ENCODE assay signal across 8 cellular contexts in the genomic region with DNA sequence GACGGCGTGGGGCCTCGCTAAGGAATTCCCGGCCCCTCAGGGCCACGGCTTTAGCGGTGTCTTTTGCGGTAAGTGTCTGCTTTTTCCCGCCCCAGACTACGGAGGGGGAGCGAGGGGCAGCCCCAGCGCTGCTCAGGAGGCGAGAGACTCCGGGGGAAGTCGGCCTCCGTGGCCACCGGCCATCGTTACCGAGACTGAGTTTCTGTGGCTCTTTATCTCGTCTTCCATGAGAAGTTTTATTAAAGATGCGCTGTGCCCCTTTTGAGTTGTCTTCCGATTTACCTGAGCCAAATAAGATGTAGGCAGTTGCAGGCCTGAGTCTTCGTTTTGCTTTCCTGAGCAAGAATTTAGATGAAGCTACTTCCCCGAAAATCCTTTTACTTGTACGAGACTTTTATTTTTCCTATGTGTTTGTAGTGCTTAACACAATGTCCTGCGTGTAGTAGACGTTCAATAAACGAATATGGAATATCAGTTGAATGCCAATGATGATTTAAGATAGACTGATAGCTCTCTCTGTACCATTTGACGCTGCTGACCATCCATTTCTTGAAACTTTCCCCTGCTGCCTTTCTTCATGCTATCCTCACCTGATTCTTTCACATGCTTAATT. TPM values are rescaled to one million over a fixed set of nuclear protein-coding genes. Genes with fewer than 3 reads are reported as not detected.
DNase-seq lines count a peak whose midpoint lies in the region; ATAC-seq, FAIRE-seq and TF ChIP-seq lines count a peak whose summit lies in the region.

No MANE protein-coding gene starts in this region.

- no peaks in the 10 kb centered on the region for H3K36me3 ChIP-seq in adrenal gland (replicated peaks in 1 of 2)
- H3K36me3 ChIP-seq in HepG2 (replicated peaks in 1 of 2; ENCODE audit: control insufficient read depth in 1 of 2, insufficient read depth in 2 of 2, low read length in 2 of 2) = no peaks in the 10 kb centered on the region
- H3K36me3 ChIP-seq in urinary bladder (ENCODE audit: insufficient read depth) = no peaks in the 10 kb centered on the region

- WGBS in adrenal gland, 4 donors = 0% methylated on average over 10 to 28 of the region's 28 CpGs
- WGBS in HepG2 (ENCODE audit: low lambda C conversion rate) = under 1% methylated on average over 28 of the region's 28 CpGs
- under 1% methylated on average over 28 of the region's 28 CpGs for WGBS in urinary bladder

- no peak for FAIRE-seq in HepG2 (lab: Jason Lieb, UNC)

- peak overlapping the region; percentile 93 for H3K9ac ChIP-seq in HepG2 (ENCODE audit: insufficient read depth, low read depth, low read length)

- H3K9me3 ChIP-seq in adrenal gland (replicated peaks in 1 of 3) (no peaks in the 10 kb centered on the region), HepG2 (ENCODE audit: low read length) (no peaks in the 10 kb centered on the region)

- H2AFZ ChIP-seq in HepG2 (ENCODE audit: low read length) = peak overlapping the region; percentile 79

- POLR2A ChIA-PET in HepG2 (lab: Yijun Ruan, JAX) = interaction anchor here (0.7 to 4.8 kb wide), 45 partner anchors 9 to 522 kb away, joined by 3 to 101 read pairs (median 5); a partner anchor contains a TSS

- H3K27ac ChIP-seq in adrenal gland (peak overlapping the region; percentile 94 to 99 (median 99)), HepG2 (ENCODE audit: extremely low read length, insufficient read depth, low read length) (peak overlapping the region; percentile 93), urinary bladder (ENCODE audit: low read depth) (peak overlapping the region; percentile 96)

- no peak for TF ChIP-seq POLR2A in adrenal gland (IDR thresholded peaks at IDR 0.05)
- no peak for TF ChIP-seq POLR2A in HepG2 (IDR thresholded peaks at IDR 0.05; ENCODE audit: insufficient read depth in 1 of 2, low read depth in 2 of 2, low read length in 2 of 2)

- peaks cover 8% of the 10 kb centered on the region for H4K20me1 ChIP-seq in HepG2 (ENCODE audit: insufficient read depth, low read length)

- no peak for TF ChIP-seq CTCF in adrenal gland (IDR thresholded peaks at IDR 0.05)
- no peak for TF ChIP-seq CTCF in HepG2 (CRISPR knock-in tag; IDR thresholded peaks at IDR 0.05)

- BruUV-seq in HepG2 (replicated peaks; lab: Mats Ljungman, UMichigan) = TSS peak; percentile 70

- H3K4me1 ChIP-seq in adrenal gland (replicated peaks in 1 of 2) (peaks cover 18 to 43% of the 10 kb centered on the region in 2 donors), HepG2 (ENCODE audit: insufficient read depth, low read length) (peaks cover 61% of the 10 kb centered on the region), urinary bladder (ENCODE audit: insufficient read depth) (no peaks in the 10 kb centered on the region)

- ATAC-seq in HG03103 (IDR thresholded peaks at IDR 0.05; ENCODE audit: low read depth, unreplicated experiment) (peak; percentile 7), HepG2 (peak; percentile 53)

- intact Hi-C loops in adrenal gland (cut with DNase I) (loop anchor here in 1 of 2 donors (10.0 kb wide), 1 partner anchor 132 kb away; no protein-coding TSS in a partner anchor), HepG2 (cut with micrococcal nuclease; ENCODE audit: unreplicated experiment) (loop anchor here (2.0 to 10.0 kb wide), 6 partner anchors 140 to 518 kb away; a partner anchor contains a TSS)

- TF ChIP-seq EP300 in HepG2 (IDR thresholded peaks at IDR 0.05; ENCODE audit: low read depth in 2 of 2, low read length in 2 of 2) (no peak), HepG2 (CRISPR knock-in tag; IDR thresholded peaks at IDR 0.05; ENCODE audit: borderline replicate concordance) (no peak)

- peak overlapping the region; percentile 66 to 92 (median 74) for H3K4me3 ChIP-seq in adrenal gland
- H3K4me3 ChIP-seq in HepG2 (replicated peaks in 1 of 3; ENCODE audit: insufficient read depth in 1 of 3, low read depth in 2 of 3, low read length in 3 of 3) = peak overlapping the region; percentile 78 to 84 (median 80)
- peak overlapping the region; percentile 83 for H3K4me3 ChIP-seq in urinary bladder (ENCODE audit: low read depth, low read length)

- TF ChIP-seq RAD21 in HepG2 (CRISPR knock-in tag; IDR thresholded peaks at IDR 0.05) = no peak; the same call in 1 of the 2 replicates

- CTCF ChIA-PET in HepG2 (lab: Yijun Ruan, JAX; ENCODE audit: low intra/inter-chr PET ratio, low total read pairs) = no interaction called here

- peak; percentile 73 for DNase-seq in NCI-H2227 (lab: John Stamatoyannopoulos, UW; ENCODE audit: unreplicated experiment)
- DNase-seq in NCI-H2227 treated with DMSO at 0.1 percent for 48 hours (lab: John Stamatoyannopoulos, UW) = no peak
- no peak for DNase-seq in adrenal gland
- DNase-seq in HepG2 (ENCODE audit: low spot score) = no peak
- DNase-seq in stimulated activated CD4-positive, alpha-beta T cell treated with anti-CD3 and anti-CD28 coated beads, Interleukin-15, amount 100 ng/mL, for 24 hours = no peak
- DNase-seq in ecto neural progenitor cell (ENCODE audit: low spot score) = no peak

- no peaks in the 10 kb centered on the region for H3K27me3 ChIP-seq in adrenal gland
- H3K27me3 ChIP-seq in HepG2 (ENCODE audit: control insufficient read depth in 1 of 2, insufficient read depth in 2 of 2, low read length in 2 of 2) = peaks cover 0 to 3% of the 10 kb centered on the region in 2 experiments; a peak in 1 of 5 replicates

- peak overlapping the region; percentile 87 for H3K4me2 ChIP-seq in HepG2 (ENCODE audit: low read depth, low read length)

- in situ Hi-C loops in HepG2 (cut with HindIII; ENCODE audit: extremely low pct_ligation_motif_present, low pct_unique_long_range_greater_than_20kb) = loop anchor here (5.0 kb wide), 1 partner anchor 64 kb away; a partner anchor contains a TSS

- peaks cover 90% of the 10 kb centered on the region for H3K79me2 ChIP-seq in HepG2 (ENCODE audit: insufficient read depth, low read length)

TF ChIP-seq in HepG2, 621 proteins besides CTCF, POLR2A, EP300 and RAD21 (continues in another document):
- no peak for TF ChIP-seq HMG20B (CRISPR knock-in tag; conservative IDR thresholded peaks at IDR 0.05)
- TF ChIP-seq MYNN (CRISPR knock-in tag; IDR thresholded peaks at IDR 0.05; ENCODE audit: low read depth) = no peak
- TF ChIP-seq BORCS8-MEF2B (CRISPR knock-in tag; IDR thresholded peaks at IDR 0.05) = no peak
- no peak for TF ChIP-seq ZNF124 (CRISPR knock-in tag; IDR thresholded peaks at IDR 0.05)
- TF ChIP-seq KAT2B (IDR thresholded peaks at IDR 0.05; ENCODE audit: borderline replicate concordance, low read depth, low read length) = no peak
- TF ChIP-seq, protein P1, sequence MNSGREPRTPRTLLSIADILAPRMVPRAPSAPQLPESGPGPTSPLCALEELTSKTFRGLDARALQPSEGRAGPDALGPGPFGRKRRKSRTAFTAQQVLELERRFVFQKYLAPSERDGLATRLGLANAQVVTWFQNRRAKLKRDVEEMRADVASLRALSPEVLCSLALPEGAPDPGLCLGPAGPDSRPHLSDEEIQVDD (CRISPR knock-in tag; IDR thresholded peaks at IDR 0.05; ENCODE audit: borderline replicate concordance) = peak; percentile 15; the same call in 1 of the 2 replicates
- TF ChIP-seq ZFP90 (CRISPR knock-in tag; IDR thresholded peaks at IDR 0.05; ENCODE audit: borderline replicate concordance) = peak; percentile 24; the same call in 1 of the 2 replicates
- no peak; the same call in 1 of the 2 replicates for TF ChIP-seq TMF1 (CRISPR knock-in tag; IDR thresholded peaks at IDR 0.05; ENCODE audit: low read depth)
- TF ChIP-seq ZNF24 (IDR thresholded peaks at IDR 0.05) = no peak
- no peak for TF ChIP-seq FOXK1 (CRISPR knock-in tag; IDR thresholded peaks at IDR 0.05; ENCODE audit: borderline replicate concordance, low read depth)
- no peak for TF ChIP-seq MBNL3 (CRISPR knock-in tag; conservative IDR thresholded peaks at IDR 0.05)
- TF ChIP-seq, protein P2, sequence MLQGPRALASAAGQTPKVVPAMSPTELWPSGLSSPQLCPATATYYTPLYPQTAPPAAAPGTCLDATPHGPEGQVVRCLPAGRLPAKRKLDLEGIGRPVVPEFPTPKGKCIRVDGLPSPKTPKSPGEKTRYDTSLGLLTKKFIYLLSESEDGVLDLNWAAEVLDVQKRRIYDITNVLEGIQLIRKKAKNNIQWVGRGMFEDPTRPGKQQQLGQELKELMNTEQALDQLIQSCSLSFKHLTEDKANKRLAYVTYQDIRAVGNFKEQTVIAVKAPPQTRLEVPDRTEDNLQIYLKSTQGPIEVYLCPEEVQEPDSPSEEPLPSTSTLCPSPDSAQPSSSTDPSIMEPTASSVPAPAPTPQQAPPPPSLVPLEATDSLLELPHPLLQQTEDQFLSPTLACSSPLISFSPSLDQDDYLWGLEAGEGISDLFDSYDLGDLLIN (CRISPR knock-in tag; IDR thresholded peaks at IDR 0.05; ENCODE audit: borderline replicate concordance) = no peak
- no peak for TF ChIP-seq ZNF619 (CRISPR knock-in tag; IDR thresholded peaks at IDR 0.05)
- 0 out of 2 replicates have a peak, but pooled peaks have one; percentile 34 for TF ChIP-seq ATAD3A (CRISPR knock-in tag; IDR thresholded peaks at IDR 0.05)

RNA-seq across cellular contexts. Expression of a gene that starts 0.5 kb away (rescaled TPM):
- total RNA-seq in adrenal gland (10 to 100 TPM; 40.3 to 82.4 (median 56.5) TPM), HepG2 (2016; rRNA removed; fragmentation: Illumina TruSeq; extraction: Trizol) (207 and 297 TPM in 2 replicates), urinary bladder (111 TPM)
- polyA plus RNA-seq in adrenal gland (100 to 1,000 TPM in 1 of 3 donors, 10 to 100 TPM in 2; 17.7 to 143 (median 20.9) TPM), HepG2 (2011; rRNA removed) (36.0 and 42.2 TPM in 2 replicates), urinary bladder (34.3 TPM)
- 26.1 and 28.6 TPM in 2 replicates for total RNA-seq in HepG2 (2016; cell fraction: cytosol; rRNA removed; fragmentation: Illumina TruSeq; extraction: Trizol; ENCODE audit: low read depth)
- 210 and 295 TPM in 2 replicates for total RNA-seq in HepG2 (2016; cell fraction: insoluble cytoplasmic fraction; rRNA removed; fragmentation: Illumina TruSeq; extraction: Trizol)
- 41.2 and 50.0 TPM in 2 replicates for total RNA-seq in HepG2 (2016; cell fraction: membrane; rRNA removed; fragmentation: Illumina TruSeq; extraction: Trizol)
- total RNA-seq in HepG2 (2016; cell fraction: nucleus; rRNA removed; fragmentation: Illumina TruSeq; extraction: Trizol) = 128 and 142 TPM in 2 replicates
- polyA plus RNA-seq in HepG2 (2011; cell fraction: cytosol; rRNA removed) = 45.2 and 47.0 TPM in 2 replicates
- polyA plus RNA-seq in HepG2 (2011; cell fraction: nucleus; rRNA removed) = 62.5 and 64.9 TPM in 2 replicates
- 101 and 113 TPM in 2 replicates for polyA plus RNA-seq in HepG2 (2012)
- 7.5 and 9.1 TPM in 2 replicates for polyA plus RNA-seq in HepG2 (2016; cell fraction: cytosol; fragmentation: Illumina TruSeq; extraction: Trizol; ENCODE audit: low read depth)
- polyA plus RNA-seq in HepG2 (2016; cell fraction: insoluble cytoplasmic fraction; fragmentation: Illumina TruSeq; extraction: Trizol; ENCODE audit: low read depth) = 244 and 260 TPM in 2 replicates
- 15.4 and 17.7 TPM in 2 replicates for polyA plus RNA-seq in HepG2 (2016; cell fraction: membrane; fragmentation: Illumina TruSeq; extraction: Trizol; ENCODE audit: low read depth)
- polyA plus RNA-seq in HepG2 (2016; cell fraction: nucleus; fragmentation: Illumina TruSeq; extraction: Trizol; ENCODE audit: insufficient read depth, low read depth) = 152 and 167 TPM in 2 replicates
- 25.4 and 57.6 TPM in 2 replicates for polyA minus RNA-seq in HepG2 (2011; rRNA and poly(A)+ RNA removed; ENCODE audit: low replicate concordance)
- 60.0 and 62.4 TPM in 2 replicates for polyA minus RNA-seq in HepG2 (2011; cell fraction: cytosol; rRNA and poly(A)+ RNA removed)
- polyA minus RNA-seq in HepG2 (2011; cell fraction: nucleus; rRNA and poly(A)+ RNA removed) = 159 TPM in 2 replicates
